In genomic region chr2:237686659-237687136, GRCh38 we compare ENCODE assay signal across 8 cellular contexts. TPM values are rescaled to one million over a fixed set of nuclear protein-coding genes. Genes with fewer than 3 reads are reported as not detected.
DNase-seq lines count a peak whose midpoint lies in the region; ATAC-seq and TF ChIP-seq lines count a peak whose summit lies in the region.

No MANE protein-coding gene starts in this region.

- no peaks in the 10 kb centered on the region for H3K9me3 Mint-ChIP-seq in activated naive CD8-positive, alpha-beta T cell treated with anti-CD3 and anti-CD28 coated beads, Interleukin-2, amount 10 ng/mL, durations not matched to agents 7 days and 5 days
- H3K9me3 Mint-ChIP-seq in memory B cell: no peaks in the 10 kb centered on the region

- H3K4me3 Mint-ChIP-seq in activated naive CD8-positive, alpha-beta T cell treated with anti-CD3 and anti-CD28 coated beads, Interleukin-2, amount 10 ng/mL, durations not matched to agents 7 days and 5 days: no peak overlapping the region
- H3K4me3 Mint-ChIP-seq in memory B cell: peak overlapping the region; percentile 29

- no peaks in the 10 kb centered on the region for H3K27me3 ChIP-seq in AG04450 (ENCODE audit: control insufficient read depth, insufficient read depth, low read length)

- peak; percentile 50 for TF ChIP-seq CTCF in AG04450 (IDR thresholded peaks at IDR 0.05; ENCODE audit: low read depth, low read length)
- TF ChIP-seq CTCF in GM13977 (IDR thresholded peaks at IDR 0.05; ENCODE audit: extremely low read depth, insufficient read depth, missing control alignments): peak; percentile 38

- H3K9me3 ChIP-seq in AG04450 (ENCODE audit: control insufficient read depth, insufficient read depth, low read length): no peaks in the 10 kb centered on the region

- POLR2A ChIA-PET in AG04450 (lab: Yijun Ruan, JAX): interaction anchor here (2.0 to 2.3 kb wide), 2 partner anchors 9 to 17 kb away, joined by 18 to 30 read pairs; no protein-coding TSS in a partner anchor
- POLR2A ChIA-PET in activated naive CD8-positive, alpha-beta T cell treated with anti-CD3 and anti-CD28 coated beads, Interleukin-2, amount 10 ng/mL, durations not matched to agents 7 days and 5 days (lab: Charles Lee): interaction anchor here (2.7 to 9.4 kb wide), 2 partner anchors 10 to 11 kb away, joined by 15 to 187 read pairs; no protein-coding TSS in a partner anchor

- H3K4me1 Mint-ChIP-seq in activated naive CD8-positive, alpha-beta T cell treated with anti-CD3 and anti-CD28 coated beads, Interleukin-2, amount 10 ng/mL, durations not matched to agents 7 days and 5 days: peaks cover 42% of the 10 kb centered on the region
- H3K4me1 Mint-ChIP-seq in memory B cell: peaks cover 37% of the 10 kb centered on the region

- no peak for ATAC-seq in activated naive CD8-positive, alpha-beta T cell treated with anti-CD3 and anti-CD28 coated beads, Interleukin-2, amount 10 ng/mL, durations not matched to agents 7 days and 5 days (ENCODE audit: low read depth)
- no peak for ATAC-seq in memory B cell (ENCODE audit: low read depth)

- no peaks in the 10 kb centered on the region for H3K36me3 Mint-ChIP-seq in activated naive CD8-positive, alpha-beta T cell treated with anti-CD3 and anti-CD28 coated beads, Interleukin-2, amount 10 ng/mL, durations not matched to agents 7 days and 5 days
- H3K36me3 Mint-ChIP-seq in memory B cell: no peaks in the 10 kb centered on the region

- H3K27ac Mint-ChIP-seq in activated naive CD8-positive, alpha-beta T cell treated with anti-CD3 and anti-CD28 coated beads, Interleukin-2, amount 10 ng/mL, durations not matched to agents 7 days and 5 days: peak overlapping the region; percentile 96
- H3K27ac Mint-ChIP-seq in memory B cell: peak overlapping the region; percentile 100

- DNase-seq in AG04450 (ENCODE audit: low read depth, low spot score) (no peak), GM13977 (ENCODE audit: low spot score) (no peak), memory B cell (ENCODE audit: low spot score in 2 of 2) (no peak), kidney glomerular epithelial cell (lab: John Stamatoyannopoulos, UW) (no peak), activated gamma-delta T cell treated with Interleukin-2 at 50 U/mL for 16 hours (no peak), A172 (ENCODE audit: low spot score) (no peak), NK-92 (lab: John Stamatoyannopoulos, UW; ENCODE audit: unreplicated experiment) (no peak)
- no peak for DNase-seq in activated naive CD8-positive, alpha-beta T cell treated with anti-CD3 and anti-CD28 coated beads, Interleukin-2, amount 10 ng/mL, durations not matched to agents 7 days and 5 days

- peak overlapping the region; percentile 68 for H3K27ac ChIP-seq in AG04450 (ENCODE audit: low read depth, low read length)

- H3K27me3 Mint-ChIP-seq in activated naive CD8-positive, alpha-beta T cell treated with anti-CD3 and anti-CD28 coated beads, Interleukin-2, amount 10 ng/mL, durations not matched to agents 7 days and 5 days: no peaks in the 10 kb centered on the region
- H3K27me3 Mint-ChIP-seq in memory B cell: no peaks in the 10 kb centered on the region

- no peak overlapping the region for H3K4me3 ChIP-seq in AG04450 (ENCODE audit: low read depth, low read length)

- CTCF ChIA-PET in AG04450 (lab: Charles Lee): interaction anchor here (0.7 to 2.5 kb wide), 7 partner anchors 9 to 570 kb away, joined by 4 to 18 read pairs (median 9); no protein-coding TSS in a partner anchor

- in situ Hi-C loops in GM13977 (cut with MboI; ENCODE audit: low pct_unique_long_range_greater_than_20kb, low sequenced_read_pairs, unreplicated experiment): no loop called here

RNA-seq across cellular contexts. Expression of gene LRRFIP1, which starts 59.3 kb away (rescaled TPM):
- polyA plus RNA-seq in AG04450 (2011; rRNA removed): 55.2 and 71.1 TPM in 2 replicates
- polyA minus RNA-seq in AG04450 (2011; rRNA and poly(A)+ RNA removed): 47.3 TPM in 2 replicates
- total RNA-seq in activated naive CD8-positive, alpha-beta T cell treated with anti-CD3 and anti-CD28 coated beads, Interleukin-2, amount 10 ng/mL, durations not matched to agents 7 days and 5 days: 100 to 1,000 TPM; 158 to 164 TPM
- total RNA-seq in A172 (2014; rRNA removed; shearing (Covaris generic)): 62.0 and 73.3 TPM in 2 replicates
